Comparison of ENCODE assay signal across 12 cellular contexts in the genomic region with DNA sequence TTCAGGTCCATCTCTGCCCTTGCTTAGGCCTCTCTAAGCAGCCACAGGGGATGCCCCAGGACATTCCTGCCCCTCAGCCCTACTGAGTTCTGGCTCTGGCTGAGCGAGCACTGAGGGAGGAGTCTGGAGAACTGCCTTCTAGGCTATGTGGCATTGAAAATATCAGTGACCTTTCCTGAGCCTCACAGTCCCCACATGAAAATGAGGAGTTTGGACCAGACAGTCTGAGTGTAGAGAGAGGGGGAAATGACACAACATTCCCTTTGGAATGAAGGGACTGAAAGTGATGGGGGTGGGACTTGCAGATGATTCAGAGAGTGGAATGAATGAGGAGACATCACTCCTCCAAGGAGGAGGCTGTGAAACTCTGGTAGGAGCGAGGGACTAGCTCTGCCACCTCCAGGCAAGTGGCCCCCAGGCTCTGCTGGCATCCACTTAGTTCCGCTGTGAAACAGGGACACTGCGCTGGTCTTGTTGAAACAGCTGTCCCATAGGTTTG. TPM values are rescaled to one million over a fixed set of nuclear protein-coding genes. Genes with fewer than 3 reads are reported as not detected.
DNase-seq lines count a peak whose midpoint lies in the region; ATAC-seq and TF ChIP-seq lines count a peak whose summit lies in the region.
"Had no signal": no experiment of that assay in that cellular context is flagged by ENCODE, and none has a peak within 500 bp of the region (broad histone marks: within the 10 kb centered on the region; RNA-seq: fewer than 3 reads in every experiment).

No MANE protein-coding gene starts in this region.

- TF ChIP-seq CTCF in fibroblast of villous mesenchyme (IDR thresholded peaks at IDR 0.05; ENCODE audit: insufficient read depth, low read depth, low read length): no peak

- H4K20me1 ChIP-seq in BLaER1: peaks cover 50% of the 10 kb centered on the region

- H3K9ac ChIP-seq in BLaER1 (peak overlapping the region; percentile 43; the same call in 1 of the 2 replicates), SK-N-MC (ENCODE audit: insufficient read length) (no peak overlapping the region)

- ATAC-seq in HG02973 (IDR thresholded peaks at IDR 0.05; ENCODE audit: unreplicated experiment): no peak
- ATAC-seq: activated CD4-positive, CD25-positive, alpha-beta regulatory T cell treated with anti-CD3 and anti-CD28 coated beads, Interleukin-2, amount 50 U/mL, for 24 hours had no signal

- no peak for DNase-seq in SK-N-MC (ENCODE audit: low read depth, low spot score)
- DNase-seq in fibroblast of villous mesenchyme (ENCODE audit: low read depth): peak; percentile 66
- peak; percentile 73 for DNase-seq in renal cortical epithelial cell (ENCODE audit: low read depth)
- no peak for DNase-seq in COR-L47 (lab: John Stamatoyannopoulos, UW)
- DNase-seq in activated T-cell treated with anti-CD3 and anti-CD28 coated beads for 4 hours: no peak
- DNase-seq in effector memory CD4-positive, alpha-beta T cell: no peak
- DNase-seq: activated naive CD4-positive, alpha-beta T cell; Caco-2; NCI-H1436 treated with DMSO at 0.1 percent for 48 hours had no signal

- H3K27ac ChIP-seq in BLaER1: peak overlapping the region; percentile 56; the same call in 1 of the 2 replicates
- H3K27ac ChIP-seq in SK-N-MC: peak overlapping the region; percentile 59
- no peak overlapping the region for H3K27ac ChIP-seq in effector memory CD4-positive, alpha-beta T cell (ENCODE audit: insufficient read depth, low read length, poor library complexity, severe bottlenecking)

- H3K4me3 ChIP-seq in BLaER1 (no peak overlapping the region; the same call in 1 of the 2 replicates), SK-N-MC (no peak overlapping the region), fibroblast of villous mesenchyme (ENCODE audit: low read depth, low read length) (no peak overlapping the region)
- no peak overlapping the region for H3K4me3 ChIP-seq in effector memory CD4-positive, alpha-beta T cell (ENCODE audit: insufficient read depth, low read depth, low read length, poor library complexity, severe bottlenecking)

- H3K36me3 ChIP-seq in BLaER1 (peaks cover 68% of the 10 kb centered on the region), SK-N-MC (ENCODE audit: insufficient read depth, low read length) (peaks cover 52% of the 10 kb centered on the region)
- no peaks in the 10 kb centered on the region for H3K36me3 ChIP-seq in effector memory CD4-positive, alpha-beta T cell (ENCODE audit: control insufficient read depth, insufficient read depth, low read length)

- H3K9me3 ChIP-seq in BLaER1 (no peaks in the 10 kb centered on the region), SK-N-MC (ENCODE audit: low read depth, low read length) (no peaks in the 10 kb centered on the region)
- H3K9me3 ChIP-seq in effector memory CD4-positive, alpha-beta T cell (ENCODE audit: control insufficient read depth, low read length): no peaks in the 10 kb centered on the region
- H3K9me3 ChIP-seq: Caco-2 had no signal

- no peaks in the 10 kb centered on the region for H3K27me3 ChIP-seq in BLaER1
- H3K27me3 ChIP-seq in effector memory CD4-positive, alpha-beta T cell (replicated peaks; ENCODE audit: control insufficient read depth, insufficient read depth, low read length, poor library complexity, severe bottlenecking): no peaks in the 10 kb centered on the region

- H3K4me1 ChIP-seq in BLaER1: peaks cover 39% of the 10 kb centered on the region
- no peaks in the 10 kb centered on the region for H3K4me1 ChIP-seq in effector memory CD4-positive, alpha-beta T cell (ENCODE audit: control insufficient read depth, insufficient read depth, low read length, poor library complexity, severe bottlenecking)
- H3K4me1 ChIP-seq: Caco-2 had no signal

- H3K4me2 ChIP-seq in BLaER1: peak overlapping the region; percentile 65

RNA-seq across cellular contexts. Expression of gene TNS1, which starts 8.0 kb away (rescaled TPM):
- total RNA-seq in fibroblast of villous mesenchyme: 127 and 147 TPM in 2 replicates
- total RNA-seq in renal cortical epithelial cell: 36.1 and 206 TPM in 2 replicates

Comparison
In these comparisons a context has a peak if more than half of its experiments do, and no peak if none do; other contexts are left out.
1. DNase-seq: peak in fibroblast of villous mesenchyme (single experiment) and renal cortical epithelial cell (single experiment); none in SK-N-MC (single experiment), COR-L47 (single experiment), activated T-cell treated with anti-CD3 and anti-CD28 coated beads for 4 hours (single experiment) and effector memory CD4-positive, alpha-beta T cell (0 of 3).